In genomic region chr18:46173393-46174316, GRCh38 we compare ENCODE assay signal across 1 cellular context.
TF ChIP-seq lines count a peak whose summit lies in the region.

No MANE protein-coding gene starts in this region.

TF ChIP-seq in HepG2, 621 proteins besides CTCF, POLR2A, EP300 and RAD21 (continued from another document and continues in another):
- TF ChIP-seq, protein P1, sequence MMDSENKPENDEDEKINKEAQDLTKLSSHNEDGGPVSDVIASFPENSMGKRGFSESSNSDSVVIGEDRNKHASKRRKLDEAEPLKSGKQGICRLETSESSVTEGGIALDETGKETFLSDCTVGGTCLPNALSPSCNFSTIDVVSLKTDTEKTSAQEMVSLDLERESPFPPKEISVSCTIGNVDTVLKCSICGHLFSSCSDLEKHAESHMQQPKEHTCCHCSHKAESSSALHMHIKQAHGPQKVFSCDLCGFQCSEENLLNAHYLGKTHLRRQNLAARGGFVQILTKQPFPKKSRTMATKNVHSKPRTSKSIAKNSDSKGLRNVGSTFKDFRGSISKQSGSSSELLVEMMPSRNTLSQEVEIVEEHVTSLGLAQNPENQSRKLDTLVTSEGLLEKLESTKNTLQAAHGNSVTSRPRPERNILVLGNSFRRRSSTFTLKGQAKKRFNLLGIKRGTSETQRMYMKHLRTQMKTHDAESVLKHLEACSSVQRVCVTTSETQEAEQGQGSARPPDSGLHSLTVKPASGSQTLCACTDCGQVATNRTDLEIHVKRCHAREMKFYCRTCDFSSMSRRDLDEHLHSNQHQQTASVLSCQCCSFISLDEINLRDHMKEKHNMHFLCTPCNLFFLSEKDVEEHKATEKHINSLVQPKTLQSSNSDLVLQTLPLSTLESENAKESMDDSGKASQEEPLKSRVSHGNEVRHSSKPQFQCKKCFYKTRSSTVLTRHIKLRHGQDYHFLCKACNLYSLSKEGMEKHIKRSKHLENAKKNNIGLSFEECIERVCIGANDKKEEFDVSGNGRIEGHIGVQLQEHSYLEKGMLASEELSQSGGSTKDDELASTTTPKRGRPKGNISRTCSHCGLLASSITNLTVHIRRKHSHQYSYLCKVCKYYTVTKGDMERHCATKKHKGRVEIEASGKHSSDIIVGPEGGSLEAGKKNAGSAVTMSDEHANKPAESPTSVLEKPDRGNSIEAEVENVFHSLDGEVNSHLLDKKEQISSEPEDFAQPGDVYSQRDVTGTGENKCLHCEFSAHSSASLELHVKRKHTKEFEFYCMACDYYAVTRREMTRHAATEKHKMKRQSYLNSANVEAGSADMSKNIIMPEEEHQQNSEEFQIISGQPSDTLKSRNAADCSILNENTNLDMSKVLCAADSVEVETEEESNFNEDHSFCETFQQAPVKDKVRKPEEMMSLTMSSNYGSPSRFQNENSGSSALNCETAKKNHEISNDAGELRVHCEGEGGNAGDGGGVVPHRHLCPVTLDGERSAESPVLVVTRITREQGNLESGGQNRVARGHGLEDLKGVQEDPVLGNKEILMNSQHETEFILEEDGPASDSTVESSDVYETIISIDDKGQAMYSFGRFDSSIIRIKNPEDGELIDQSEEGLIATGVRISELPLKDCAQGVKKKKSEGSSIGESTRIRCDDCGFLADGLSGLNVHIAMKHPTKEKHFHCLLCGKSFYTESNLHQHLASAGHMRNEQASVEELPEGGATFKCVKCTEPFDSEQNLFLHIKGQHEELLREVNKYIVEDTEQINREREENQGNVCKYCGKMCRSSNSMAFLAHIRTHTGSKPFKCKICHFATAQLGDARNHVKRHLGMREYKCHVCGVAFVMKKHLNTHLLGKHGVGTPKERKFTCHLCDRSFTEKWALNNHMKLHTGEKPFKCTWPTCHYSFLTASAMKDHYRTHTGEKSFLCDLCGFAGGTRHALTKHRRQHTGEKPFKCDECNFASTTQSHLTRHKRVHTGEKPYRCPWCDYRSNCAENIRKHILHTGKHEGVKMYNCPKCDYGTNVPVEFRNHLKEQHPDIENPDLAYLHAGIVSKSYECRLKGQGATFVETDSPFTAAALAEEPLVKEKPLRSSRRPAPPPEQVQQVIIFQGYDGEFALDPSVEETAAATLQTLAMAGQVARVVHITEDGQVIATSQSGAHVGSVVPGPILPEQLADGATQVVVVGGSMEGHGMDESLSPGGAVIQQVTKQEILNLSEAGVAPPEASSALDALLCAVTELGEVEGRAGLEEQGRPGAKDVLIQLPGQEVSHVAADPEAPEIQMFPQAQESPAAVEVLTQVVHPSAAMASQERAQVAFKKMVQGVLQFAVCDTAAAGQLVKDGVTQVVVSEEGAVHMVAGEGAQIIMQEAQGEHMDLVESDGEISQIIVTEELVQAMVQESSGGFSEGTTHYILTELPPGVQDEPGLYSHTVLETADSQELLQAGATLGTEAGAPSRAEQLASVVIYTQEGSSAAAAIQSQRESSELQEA (CRISPR knock-in tag; IDR thresholded peaks at IDR 0.05; ENCODE audit: not compliant biosample characterization): no peak
- no peak for TF ChIP-seq HMGA1 (CRISPR knock-in tag; conservative IDR thresholded peaks at IDR 0.05)
- 0 out of 2 replicates have a peak, but pooled peaks have one; percentile 53 for TF ChIP-seq ZNF430 (CRISPR knock-in tag; IDR thresholded peaks at IDR 0.05)
- 0 out of 2 replicates have a peak, but pooled peaks have one; percentile 60 for TF ChIP-seq ZFP90 (CRISPR knock-in tag; IDR thresholded peaks at IDR 0.05; ENCODE audit: borderline replicate concordance)
- peak; percentile 98 for TF ChIP-seq ELF1 (CRISPR knock-in tag; IDR thresholded peaks at IDR 0.05)
- TF ChIP-seq MIXL1 (CRISPR knock-in tag; IDR thresholded peaks at IDR 0.05): peak; percentile 26; the same call in 1 of the 2 replicates
- no peak for TF ChIP-seq SMYD3 (CRISPR knock-in tag; IDR thresholded peaks at IDR 0.05)
- TF ChIP-seq, protein P2, sequence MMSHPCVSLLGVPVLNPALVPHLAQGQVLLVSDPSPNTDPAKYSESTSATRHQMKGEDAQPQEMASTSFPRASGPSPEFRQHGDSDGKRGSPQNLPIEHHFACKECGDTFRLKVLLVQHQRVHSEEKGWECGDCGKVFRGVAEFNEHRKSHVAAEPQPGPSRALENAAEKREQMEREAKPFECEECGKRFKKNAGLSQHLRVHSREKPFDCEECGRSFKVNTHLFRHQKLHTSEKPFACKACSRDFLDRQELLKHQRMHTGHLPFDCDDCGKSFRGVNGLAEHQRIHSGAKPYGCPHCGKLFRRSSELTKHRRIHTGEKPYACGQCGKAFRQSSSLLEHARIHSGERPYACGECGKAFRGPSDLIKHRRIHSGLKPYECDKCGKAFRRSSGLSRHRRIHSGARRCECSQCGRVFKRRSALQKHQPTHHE (CRISPR knock-in tag; IDR thresholded peaks at IDR 0.05; ENCODE audit: borderline replicate concordance): peak; percentile 49; the same call in 1 of the 2 replicates
- peak; percentile 50; the same call in 1 of the 2 replicates for TF ChIP-seq ZSCAN30 (CRISPR knock-in tag; IDR thresholded peaks at IDR 0.05)
- TF ChIP-seq KDM5A (IDR thresholded peaks at IDR 0.05; ENCODE audit: borderline replicate concordance, low read length): peak; percentile 76
- no peak for TF ChIP-seq ZNF367 (CRISPR knock-in tag; IDR thresholded peaks at IDR 0.05; ENCODE audit: borderline replicate concordance)
- no peak for TF ChIP-seq MATR3 (CRISPR knock-in tag; IDR thresholded peaks at IDR 0.05)
- peak; percentile 18; the same call in 1 of the 2 replicates for TF ChIP-seq BRCA1 (CRISPR knock-in tag; IDR thresholded peaks at IDR 0.05)
- TF ChIP-seq, protein P3, sequence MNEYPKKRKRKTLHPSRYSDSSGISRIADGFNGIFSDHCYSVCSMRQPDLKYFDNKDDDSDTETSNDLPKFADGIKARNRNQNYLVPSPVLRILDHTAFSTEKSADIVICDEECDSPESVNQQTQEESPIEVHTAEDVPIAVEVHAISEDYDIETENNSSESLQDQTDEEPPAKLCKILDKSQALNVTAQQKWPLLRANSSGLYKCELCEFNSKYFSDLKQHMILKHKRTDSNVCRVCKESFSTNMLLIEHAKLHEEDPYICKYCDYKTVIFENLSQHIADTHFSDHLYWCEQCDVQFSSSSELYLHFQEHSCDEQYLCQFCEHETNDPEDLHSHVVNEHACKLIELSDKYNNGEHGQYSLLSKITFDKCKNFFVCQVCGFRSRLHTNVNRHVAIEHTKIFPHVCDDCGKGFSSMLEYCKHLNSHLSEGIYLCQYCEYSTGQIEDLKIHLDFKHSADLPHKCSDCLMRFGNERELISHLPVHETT (CRISPR knock-in tag; conservative IDR thresholded peaks at IDR 0.05): peak; percentile 73
- 0 out of 2 replicates have a peak, but pooled peaks have one; percentile 45 for TF ChIP-seq ZNF44 (CRISPR knock-in tag; IDR thresholded peaks at IDR 0.05)
- TF ChIP-seq, protein P4, sequence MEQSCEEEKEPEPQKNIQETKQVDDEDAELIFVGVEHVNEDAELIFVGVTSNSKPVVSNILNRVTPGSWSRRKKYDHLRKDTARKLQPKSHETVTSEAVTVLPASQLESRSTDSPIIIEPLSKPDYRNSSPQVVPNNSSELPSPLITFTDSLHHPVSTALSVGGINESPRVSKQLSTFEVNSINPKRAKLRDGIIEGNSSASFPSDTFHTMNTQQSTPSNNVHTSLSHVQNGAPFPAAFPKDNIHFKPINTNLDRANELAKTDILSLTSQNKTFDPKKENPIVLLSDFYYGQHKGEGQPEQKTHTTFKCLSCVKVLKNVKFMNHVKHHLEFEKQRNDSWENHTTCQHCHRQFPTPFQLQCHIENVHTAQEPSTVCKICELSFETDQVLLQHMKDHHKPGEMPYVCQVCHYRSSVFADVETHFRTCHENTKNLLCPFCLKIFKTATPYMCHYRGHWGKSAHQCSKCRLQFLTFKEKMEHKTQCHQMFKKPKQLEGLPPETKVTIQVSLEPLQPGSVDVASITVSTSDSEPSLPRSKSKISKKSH (CRISPR knock-in tag; IDR thresholded peaks at IDR 0.05; ENCODE audit: borderline replicate concordance): peak; percentile 56; the same call in 1 of the 2 replicates
- 0 out of 2 replicates have a peak, but pooled peaks have one; percentile 51 for TF ChIP-seq HNRNPL (IDR thresholded peaks at IDR 0.05; ENCODE audit: low read depth, low read length)
- peak; percentile 9; the same call in 1 of the 2 replicates for TF ChIP-seq ESRRA (CRISPR knock-in tag; IDR thresholded peaks at IDR 0.05; ENCODE audit: low read depth)
- TF ChIP-seq ZSCAN9 (CRISPR knock-in tag; IDR thresholded peaks at IDR 0.05; ENCODE audit: borderline replicate concordance): peak; percentile 66
- TF ChIP-seq ZSCAN12 (CRISPR knock-in tag; IDR thresholded peaks at IDR 0.05): 0 out of 2 replicates have a peak, but pooled peaks have one; percentile 17
- peak; percentile 17; the same call in 1 of the 2 replicates for TF ChIP-seq SP5 (CRISPR knock-in tag; IDR thresholded peaks at IDR 0.05; ENCODE audit: borderline replicate concordance, low read depth)
- TF ChIP-seq NCOA2 (CRISPR knock-in tag; IDR thresholded peaks at IDR 0.05): peak; percentile 55
- TF ChIP-seq ZNF616 (CRISPR knock-in tag; IDR thresholded peaks at IDR 0.05; ENCODE audit: low read depth): 0 out of 2 replicates have a peak, but pooled peaks have one; percentile 62
- TF ChIP-seq ATF4 (CRISPR knock-in tag; IDR thresholded peaks at IDR 0.05): peak in 1 of 2 experiments; percentile 58; a peak in 1 of 4 replicates
- no peak for TF ChIP-seq CAMTA2 (CRISPR knock-in tag; IDR thresholded peaks at IDR 0.05; ENCODE audit: borderline replicate concordance)
- peak; percentile 85 for TF ChIP-seq DMAP1 (CRISPR knock-in tag; IDR thresholded peaks at IDR 0.05)
- TF ChIP-seq ZNF790 (CRISPR knock-in tag; IDR thresholded peaks at IDR 0.05; ENCODE audit: borderline replicate concordance): no peak
- 0 out of 2 replicates have a peak, but pooled peaks have one; percentile 51 for TF ChIP-seq ZNF670 (CRISPR knock-in tag; IDR thresholded peaks at IDR 0.05; ENCODE audit: borderline replicate concordance)
- no peak for TF ChIP-seq KDM1A (CRISPR knock-in tag; IDR thresholded peaks at IDR 0.05)
- no peak for TF ChIP-seq NR2F6 (IDR thresholded peaks at IDR 0.05)
- peak; percentile 39; the same call in 1 of the 2 replicates for TF ChIP-seq NR2F6 (CRISPR knock-in tag; IDR thresholded peaks at IDR 0.05)
- TF ChIP-seq, protein P5, sequence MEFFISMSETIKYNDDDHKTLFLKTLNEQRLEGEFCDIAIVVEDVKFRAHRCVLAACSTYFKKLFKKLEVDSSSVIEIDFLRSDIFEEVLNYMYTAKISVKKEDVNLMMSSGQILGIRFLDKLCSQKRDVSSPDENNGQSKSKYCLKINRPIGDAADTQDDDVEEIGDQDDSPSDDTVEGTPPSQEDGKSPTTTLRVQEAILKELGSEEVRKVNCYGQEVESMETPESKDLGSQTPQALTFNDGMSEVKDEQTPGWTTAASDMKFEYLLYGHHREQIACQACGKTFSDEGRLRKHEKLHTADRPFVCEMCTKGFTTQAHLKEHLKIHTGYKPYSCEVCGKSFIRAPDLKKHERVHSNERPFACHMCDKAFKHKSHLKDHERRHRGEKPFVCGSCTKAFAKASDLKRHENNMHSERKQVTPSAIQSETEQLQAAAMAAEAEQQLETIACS (CRISPR knock-in tag; IDR thresholded peaks at IDR 0.05): no peak; the same call in 1 of the 2 replicates
- peak; percentile 58; the same call in 1 of the 2 replicates for TF ChIP-seq PPARG (CRISPR knock-in tag; conservative IDR thresholded peaks at IDR 0.05)
- TF ChIP-seq PITX1 (CRISPR knock-in tag; IDR thresholded peaks at IDR 0.05): peak; percentile 57
- TF ChIP-seq KAT7 (CRISPR knock-in tag; IDR thresholded peaks at IDR 0.05; ENCODE audit: borderline replicate concordance): peak; percentile 18; the same call in 1 of the 2 replicates
- TF ChIP-seq NFE2 (CRISPR knock-in tag; IDR thresholded peaks at IDR 0.05): no peak
- TF ChIP-seq CREM (IDR thresholded peaks at IDR 0.05): peak; percentile 66
- TF ChIP-seq CREM (CRISPR knock-in tag; IDR thresholded peaks at IDR 0.05): no peak
- no peak for TF ChIP-seq SRSF9 (IDR thresholded peaks at IDR 0.05; ENCODE audit: borderline replicate concordance, insufficient read depth, low read depth, low read length, poor library complexity, severe bottlenecking)
- TF ChIP-seq RARA (CRISPR knock-in tag; IDR thresholded peaks at IDR 0.05): 0 out of 2 replicates have a peak, but pooled peaks have one; percentile 3
- TF ChIP-seq PHF8 (CRISPR knock-in tag; IDR thresholded peaks at IDR 0.05): peak; percentile 80
- TF ChIP-seq IKZF4 (CRISPR knock-in tag; IDR thresholded peaks at IDR 0.05; ENCODE audit: borderline replicate concordance, low read depth, not compliant biosample characterization): peak; percentile 70
- TF ChIP-seq, protein P6, sequence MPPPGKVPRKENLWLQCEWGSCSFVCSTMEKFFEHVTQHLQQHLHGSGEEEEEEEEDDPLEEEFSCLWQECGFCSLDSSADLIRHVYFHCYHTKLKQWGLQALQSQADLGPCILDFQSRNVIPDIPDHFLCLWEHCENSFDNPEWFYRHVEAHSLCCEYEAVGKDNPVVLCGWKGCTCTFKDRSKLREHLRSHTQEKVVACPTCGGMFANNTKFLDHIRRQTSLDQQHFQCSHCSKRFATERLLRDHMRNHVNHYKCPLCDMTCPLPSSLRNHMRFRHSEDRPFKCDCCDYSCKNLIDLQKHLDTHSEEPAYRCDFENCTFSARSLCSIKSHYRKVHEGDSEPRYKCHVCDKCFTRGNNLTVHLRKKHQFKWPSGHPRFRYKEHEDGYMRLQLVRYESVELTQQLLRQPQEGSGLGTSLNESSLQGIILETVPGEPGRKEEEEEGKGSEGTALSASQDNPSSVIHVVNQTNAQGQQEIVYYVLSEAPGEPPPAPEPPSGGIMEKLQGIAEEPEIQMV (CRISPR knock-in tag; IDR thresholded peaks at IDR 0.05; ENCODE audit: low read depth): 0 out of 2 replicates have a peak, but pooled peaks have one; percentile 21
- TF ChIP-seq MED1 (CRISPR knock-in tag; IDR thresholded peaks at IDR 0.05): peak; percentile 58
- no peak; the same call in 1 of the 2 replicates for TF ChIP-seq ZFP36L1 (CRISPR knock-in tag; IDR thresholded peaks at IDR 0.05)
- 0 out of 2 replicates have a peak, but pooled peaks have one; percentile 62 for TF ChIP-seq PAX8 (CRISPR knock-in tag; IDR thresholded peaks at IDR 0.05; ENCODE audit: borderline replicate concordance)
- TF ChIP-seq ZBTB7B (CRISPR knock-in tag; IDR thresholded peaks at IDR 0.05): peak; percentile 73
- TF ChIP-seq ZNF800 (CRISPR knock-in tag; IDR thresholded peaks at IDR 0.05): peak; percentile 72; the same call in 1 of the 2 replicates
